Comparison of ENCODE assay signal across 8 cellular contexts in the genomic region with DNA sequence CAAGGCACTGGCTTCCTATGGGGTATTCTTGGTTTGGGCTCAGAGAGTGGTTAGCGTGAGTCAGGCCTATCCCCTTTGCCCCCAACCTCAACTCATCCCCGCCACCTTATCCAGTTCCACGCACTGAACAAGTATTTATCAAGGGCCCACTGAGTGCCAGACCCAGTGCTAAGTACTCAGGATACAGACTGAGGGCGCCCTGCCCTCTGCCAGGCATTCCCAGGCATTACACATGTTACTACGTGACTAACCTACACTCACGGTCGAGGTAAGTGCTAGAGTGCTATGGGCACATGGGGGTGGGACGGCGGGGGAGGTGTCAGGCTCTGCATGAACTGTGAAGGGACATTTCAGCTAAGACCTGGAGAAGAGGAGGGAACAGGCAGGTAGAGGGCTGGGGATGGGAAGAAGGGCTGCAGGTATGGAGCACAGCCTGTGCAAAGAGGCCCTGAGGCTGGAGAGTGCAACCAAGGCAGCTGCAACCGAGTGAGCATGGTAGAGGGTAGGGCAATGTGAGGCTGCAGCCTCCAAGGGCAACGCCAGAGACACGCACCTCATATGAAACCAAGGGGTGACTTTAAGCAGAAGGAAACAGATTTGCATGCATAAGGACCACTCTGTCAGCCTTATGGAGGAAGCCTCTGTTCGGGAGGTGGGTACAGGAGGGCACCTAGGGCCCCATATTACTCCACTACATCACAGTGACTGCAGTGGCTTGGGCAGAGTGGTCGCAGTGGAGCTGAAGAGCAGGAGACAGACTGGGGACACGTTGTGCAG. TPM values are rescaled to one million over a fixed set of nuclear protein-coding genes. Genes with fewer than 3 reads are reported as not detected.
DNase-seq lines count a peak whose midpoint lies in the region; ATAC-seq lines count a peak whose summit lies in the region.

No MANE protein-coding gene starts in this region.

- DNase-seq in COR-L47 (lab: John Stamatoyannopoulos, UW): peak; percentile 19
- peak; percentile 18 for DNase-seq in RPMI8226
- peak; percentile 33 for DNase-seq in germinal center (ENCODE audit: low spot score)
- DNase-seq in dedifferentiated amniotic fluid mesenchymal stem cell (ENCODE audit: extremely low spot score): no peak
- DNase-seq in activated effector memory CD4-positive, alpha-beta T cell treated with Interleukin-2 at 50 U/mL for 16 hours: no peak
- DNase-seq in T1000 (lab: John Stamatoyannopoulos, UW): no peak
- DNase-seq in A172 (ENCODE audit: low spot score): no peak

- peak; percentile 54 for ATAC-seq in GM21390 (IDR thresholded peaks at IDR 0.05; ENCODE audit: unreplicated experiment)

RNA-seq across cellular contexts. Expression of gene DHRS12, which starts 22.5 kb away (rescaled TPM):
- 3.1 and 6.1 TPM in 2 replicates for total RNA-seq in A172 (2014; rRNA removed; shearing (Covaris generic))

Comparison
In these comparisons a context has a peak if more than half of its experiments do, and no peak if none do; other contexts are left out.
1. DNase-seq: peak in COR-L47 (single experiment), RPMI8226 (single experiment) and germinal center (single experiment); none in dedifferentiated amniotic fluid mesenchymal stem cell (single experiment), activated effector memory CD4-positive, alpha-beta T cell treated with Interleukin-2 at 50 U/mL for 16 hours (single experiment), T1000 (single experiment) and A172 (single experiment).